In genomic region chr6:28543671-28544131, GRCh38 we compare ENCODE assay signal across 9 cellular contexts. TPM values are rescaled to one million over a fixed set of nuclear protein-coding genes. Genes with fewer than 3 reads are reported as not detected.
DNase-seq lines count a peak whose midpoint lies in the region; ATAC-seq and TF ChIP-seq lines count a peak whose summit lies in the region.
"Had no signal": no experiment of that assay in that cellular context is flagged by ENCODE, and none has a peak within 500 bp of the region (broad histone marks: within the 10 kb centered on the region; RNA-seq: fewer than 3 reads in every experiment).

No MANE protein-coding gene starts in this region.

- no peaks in the 10 kb centered on the region for H3K36me3 ChIP-seq in OCI-LY1 (ENCODE audit: insufficient read depth, low read length)

- peak; percentile 19 for ATAC-seq in omental fat pad (ENCODE audit: low FRiP score)
- no peak for ATAC-seq in GM19328 (IDR thresholded peaks at IDR 0.05; ENCODE audit: unreplicated experiment)
- no peak for ATAC-seq in HG03095 (IDR thresholded peaks at IDR 0.05; ENCODE audit: unreplicated experiment)

- peak overlapping the region; percentile 63 for H3K4me3 ChIP-seq in OCI-LY1 (ENCODE audit: low read depth, low read length, poor library complexity, severe bottlenecking)

- in situ Hi-C loops in GM13977 (cut with MboI; ENCODE audit: low pct_unique_long_range_greater_than_20kb, low sequenced_read_pairs, unreplicated experiment): no loop called here

- H3K4me1 ChIP-seq in OCI-LY1 (ENCODE audit: insufficient read depth, low read length, severe bottlenecking): peaks cover 13% of the 10 kb centered on the region

- no peak overlapping the region for H3K27ac ChIP-seq in OCI-LY1 (ENCODE audit: low read depth, low read length, poor library complexity, severe bottlenecking)

- H3K27me3 ChIP-seq in OCI-LY1 (ENCODE audit: insufficient read depth, low read length): no peaks in the 10 kb centered on the region

- H4K20me1 ChIP-seq in OCI-LY1 (ENCODE audit: insufficient read depth, low read length): no peaks in the 10 kb centered on the region

- H3F3A ChIP-seq in OCI-LY1 (ENCODE audit: insufficient read depth, low read length): no peaks in the 10 kb centered on the region

- DNase-seq in GM13977 (ENCODE audit: low spot score) (peak; percentile 48), cerebellar cortex (ENCODE audit: low spot score) (peak; percentile 14), omental fat pad (ENCODE audit: low spot score) (no peak), medulla oblongata (ENCODE audit: extremely low spot score) (no peak)
- no peak for DNase-seq in NK-92 treated with Interleukin-12 subunit alpha and Interleukin-12 subunit beta, amount 100 ng/mL, for 24 hours (lab: John Stamatoyannopoulos, UW)

- H3K9ac ChIP-seq in OCI-LY1 (ENCODE audit: low read length): peak overlapping the region; percentile 10; the same call in 1 of the 2 replicates

- no peaks in the 10 kb centered on the region; the same call in 1 of the 2 replicates for H3K9me3 ChIP-seq in OCI-LY1 (ENCODE audit: low read length)

- no peak overlapping the region for H2AFZ ChIP-seq in OCI-LY1 (ENCODE audit: low read length)

- H3K9me2 ChIP-seq in OCI-LY1 (ENCODE audit: low read depth, low read length): no peaks in the 10 kb centered on the region

- H3K4me2 ChIP-seq in OCI-LY1 (ENCODE audit: low read length): peak overlapping the region; percentile 78

- TF ChIP-seq CTCF in GM13977 (IDR thresholded peaks at IDR 0.05; ENCODE audit: extremely low read depth, insufficient read depth, missing control alignments): no peak
- TF ChIP-seq CTCF in OCI-LY1 (IDR thresholded peaks at IDR 0.05; ENCODE audit: low read length): no peak
- no peak for TF ChIP-seq CTCF in omental fat pad (IDR thresholded peaks at IDR 0.05)

- no peaks in the 10 kb centered on the region for H3K79me2 ChIP-seq in OCI-LY1 (ENCODE audit: insufficient read depth, low read length)

RNA-seq across cellular contexts. Expression of gene GPX5, which starts 18.0 kb away (rescaled TPM):
- total RNA-seq in omental fat pad: not detected
- total RNA-seq: liver had no signal

RNA-seq across cellular contexts. Expression of gene GPX6, which starts 28.1 kb away (rescaled TPM):
- total RNA-seq in omental fat pad: not detected
- total RNA-seq: liver had no signal

Comparison
In these comparisons a context has a peak if more than half of its experiments do, and no peak if none do; other contexts are left out.
1. DNase-seq: peak in GM13977 (single experiment) and cerebellar cortex (single experiment); none in omental fat pad (single experiment), NK-92 treated with Interleukin-12 subunit alpha and Interleukin-12 subunit beta, amount 100 ng/mL, for 24 hours (single experiment) and medulla oblongata (single experiment).